In genomic region chr13:97233499-97233898, GRCh38 we compare ENCODE assay signal across 13 cellular contexts.
"Had no signal": no experiment of that assay in that cellular context is flagged by ENCODE, and none has a peak within 500 bp of the region (broad histone marks: within the 10 kb centered on the region; RNA-seq: fewer than 3 reads in every experiment).

No MANE protein-coding gene starts in this region.

- H3K27ac ChIP-seq: cardiac muscle cell, prostate gland had no signal

- H3K9me3 ChIP-seq: prostate gland had no signal

- H3K36me3 ChIP-seq: cardiac muscle cell, prostate gland had no signal

- ATAC-seq: esophagus mucosa; naive thymus-derived CD4-positive, alpha-beta T cell; right cardiac atrium; SK-N-SH treated with all-trans-retinoic acid at 6 μM for 48 hours; stimulated activated naive CD8-positive, alpha-beta T cell treated with anti-CD3 and anti-CD28 coated beads, Interleukin-15, amount 100 ng/mL, for 72 hours had no signal

- H3K4me1 ChIP-seq: prostate gland had no signal

- H3K4me3 ChIP-seq: cardiac muscle cell, prostate gland had no signal

- DNase-seq: activated CD4-positive, alpha-beta T cell treated with anti-CD3 and anti-CD28 coated beads for 1 hour; activated CD4-positive, alpha-beta T cell treated with anti-CD3 and anti-CD28 coated beads, Interleukin-2, amount 50 U/mL, for 4 hours; activated effector memory CD4-positive, alpha-beta T cell treated with Interleukin-2 at 50 U/mL for 16 hours; activated naive CD4-positive, alpha-beta T cell treated with anti-CD3 and anti-CD28 coated beads, Interleukin-2, amount 50 U/mL, for 16 hours; hippocampal formation; kidney glomerular epithelial cell; naive thymus-derived CD4-positive, alpha-beta T cell; right cardiac atrium; stimulated activated naive CD8-positive, alpha-beta T cell treated with anti-CD3 and anti-CD28 coated beads, Interleukin-15, amount 100 ng/mL, for 72 hours had no signal
